ENCODE assay signal across 1 cellular context in genomic region chr19:44549507-44549906, GRCh38.
TF ChIP-seq lines count a peak whose summit lies in the region.

No MANE protein-coding gene starts in this region.

TF ChIP-seq in K562, 482 proteins besides CTCF, POLR2A, EP300 and RAD21 (continued from another document):
- TF ChIP-seq, protein P1, sequence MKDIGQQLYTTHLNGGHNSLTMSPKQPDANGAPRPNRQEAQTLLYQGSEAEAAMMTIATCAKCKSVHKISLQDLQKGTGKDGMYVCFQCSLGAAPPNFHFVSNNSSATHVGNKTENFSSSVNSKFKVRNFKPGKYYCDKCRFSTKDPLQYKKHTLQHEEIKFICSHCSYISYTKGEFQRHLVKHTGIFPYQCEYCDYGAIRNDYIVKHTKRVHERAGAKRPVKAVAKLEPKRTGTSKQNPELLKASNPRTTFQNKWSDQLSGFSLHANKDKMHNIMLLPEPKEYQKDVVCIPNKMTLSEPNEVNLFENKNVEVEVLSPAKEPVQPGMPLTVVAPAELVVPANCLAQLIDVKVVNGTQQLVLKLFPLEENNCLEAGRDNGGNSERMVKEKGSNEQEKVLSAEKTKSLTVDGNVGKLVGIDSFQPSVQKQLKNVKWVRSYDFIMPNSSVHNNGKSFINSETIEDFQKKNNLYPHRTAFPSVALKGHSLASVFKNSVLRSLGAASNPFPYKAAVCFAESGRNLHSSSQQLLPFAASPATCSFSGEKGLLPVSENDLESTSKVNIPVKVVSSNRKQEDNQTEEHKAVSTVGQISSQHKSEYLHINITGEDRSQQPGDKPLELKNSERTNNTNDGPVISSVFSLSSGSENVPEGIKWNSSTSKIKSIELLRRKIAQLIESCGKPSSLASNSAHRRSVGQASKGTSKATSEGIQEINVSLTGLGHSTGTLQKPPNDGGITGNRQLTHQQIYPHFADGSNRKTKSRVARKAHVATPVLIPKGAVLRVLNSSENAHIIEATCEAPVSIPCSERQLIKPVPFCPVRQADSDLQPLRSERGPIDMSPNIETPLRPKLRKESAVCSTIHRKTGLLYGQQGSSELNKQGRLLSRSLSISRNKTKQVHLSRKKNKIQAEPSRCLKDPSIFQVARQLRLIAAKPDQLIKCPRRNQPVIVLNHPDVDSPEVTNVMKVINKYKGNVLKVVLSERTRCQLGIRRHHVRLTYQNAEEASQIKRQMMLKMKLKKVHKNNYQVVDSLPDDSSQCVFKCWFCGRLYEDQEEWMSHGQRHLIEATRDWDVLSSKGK (CRISPR knock-in tag; IDR thresholded peaks at IDR 0.05), result no peak
